In the genomic region with DNA sequence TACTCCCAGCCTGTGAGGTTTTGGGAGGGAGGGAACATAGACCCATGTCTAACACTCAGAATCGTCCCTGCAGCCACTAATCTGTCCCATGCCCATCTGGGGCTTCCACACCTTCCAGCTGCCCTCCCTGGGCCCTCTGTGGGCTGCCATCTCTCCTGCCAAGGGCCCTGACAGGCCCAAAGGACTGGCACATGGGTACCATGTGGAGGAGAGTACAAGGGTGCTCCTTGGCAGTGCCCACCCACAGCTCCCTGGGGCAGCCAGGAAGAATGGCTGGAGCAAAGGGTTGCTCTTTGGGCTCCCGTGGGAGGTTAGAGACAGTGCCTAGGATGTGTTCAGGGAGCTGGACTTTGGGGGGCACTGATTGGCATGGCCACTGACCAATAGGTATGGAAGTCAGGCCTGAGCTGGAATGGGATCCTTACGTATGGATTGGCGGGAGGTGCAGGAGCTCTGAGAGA, we compare ENCODE assay signal across 12 cellular contexts. TPM values are rescaled to one million over a fixed set of nuclear protein-coding genes. Genes with fewer than 3 reads are reported as not detected.
DNase-seq lines count a peak whose midpoint lies in the region; ATAC-seq, FAIRE-seq and TF ChIP-seq lines count a peak whose summit lies in the region.
"Had no signal": no experiment of that assay in that cellular context is flagged by ENCODE, and none has a peak within 500 bp of the region (broad histone marks: within the 10 kb centered on the region; RNA-seq: fewer than 3 reads in every experiment).

No MANE protein-coding gene starts in this region.

- no peaks in the 10 kb centered on the region for H3K36me3 ChIP-seq in sigmoid colon
- H3K36me3 ChIP-seq: HAP-1 had no signal

- no peak overlapping the region for H3K27ac ChIP-seq in sigmoid colon

- H3K4me1 Mint-ChIP-seq in activated B cell treated with CpG ODN at 0.5 μM for 24 hours, result peaks cover 60% of the 10 kb centered on the region

- 92 to 94% methylated on average over 4 of the region's 4 CpGs for WGBS in sigmoid colon, 2 donors

- H3K27me3 ChIP-seq in sigmoid colon, result no peaks in the 10 kb centered on the region

- no peak for TF ChIP-seq CTCF in activated B cell treated with CpG ODN at 0.5 μM for 24 hours (IDR thresholded peaks at IDR 0.05)
- no peak for TF ChIP-seq CTCF in sigmoid colon (IDR thresholded peaks at IDR 0.05)

- TF ChIP-seq EP300 in sigmoid colon (IDR thresholded peaks at IDR 0.05), result no peak

- POLR2A ChIA-PET in activated B cell treated with CpG ODN at 0.5 μM for 24 hours (lab: Charles Lee), result interaction anchor here (0.7 to 3.2 kb wide), 9 partner anchors 11 to 86 kb away, joined by 3 to 24 read pairs (median 4); partner anchors contain the start of gene CD82

- no peak overlapping the region for H3K4me3 ChIP-seq in sigmoid colon
- H3K4me3 ChIP-seq: HAP-1 had no signal

- CTCF ChIA-PET in activated B cell treated with CpG ODN at 0.5 μM for 24 hours (lab: Charles Lee), result interaction anchor here (0.9 to 16.7 kb wide), 11 partner anchors 10 to 517 kb away, joined by 3 to 398 read pairs (median 5); partner anchors contain the start of gene CD82

- ATAC-seq in activated B cell treated with CpG ODN at 0.5 μM for 24 hours (ENCODE audit: low read depth), result no peak
- no peak for ATAC-seq in GM21367 (IDR thresholded peaks at IDR 0.05; ENCODE audit: unreplicated experiment)
- ATAC-seq: stimulated activated naive CD8-positive, alpha-beta T cell treated with anti-CD3 and anti-CD28 coated beads, Interleukin-15, amount 100 ng/mL, for 72 hours had no signal

- peaks cover 58% of the 10 kb centered on the region for H3K36me3 Mint-ChIP-seq in activated B cell treated with CpG ODN at 0.5 μM for 24 hours (ENCODE audit: low read depth)

- in situ Hi-C loops in ACHN (cut with HindIII; ENCODE audit: low pct_ligation_motif_present, low pct_unique_long_range_greater_than_20kb, low sequenced_read_pairs), result no loop called here

- intact Hi-C loops in activated B cell treated with CpG ODN at 0.5 μM for 24 hours (cut with micrococcal nuclease) (loop anchor here (5.0 to 10.0 kb wide), 2 partner anchors 480 to 507 kb away; no protein-coding TSS in a partner anchor), head of caudate nucleus (cut with DNase I) (loop anchor here (5.0 to 10.0 kb wide), 3 partner anchors 105 to 483 kb away; partner anchors contain the start of gene TSPAN18), sigmoid colon (cut with DNase I) (no loop called here)

- H3K9me3 Mint-ChIP-seq in activated B cell treated with CpG ODN at 0.5 μM for 24 hours, result peaks cover 2% of the 10 kb centered on the region

- H3K4me1 ChIP-seq in sigmoid colon, result peaks cover 0 to 37% (median 29%) of the 10 kb centered on the region in 4 donors
- H3K4me1 ChIP-seq: HAP-1 had no signal

- TF ChIP-seq POLR2A in GM10847 (IDR thresholded peaks at IDR 0.05; ENCODE audit: extremely low read depth, insufficient read length) (peak; percentile 11), sigmoid colon (IDR thresholded peaks at IDR 0.05) (no peak), GM12891 (IDR thresholded peaks at IDR 0.05; ENCODE audit: low read depth, low read length) (no peak)

- DNase-seq in activated B cell treated with CpG ODN at 0.5 μM for 24 hours (no peak), head of caudate nucleus (peak in 33 of 42 donors; percentile 0 to 40 (median 6)), sigmoid colon (peak; percentile 58), ACHN (no peak), GM12891 (ENCODE audit: insufficient read length, low spot score) (no peak)
- DNase-seq: NCI-H1930; NCI-H82; stimulated activated CD4-positive, alpha-beta T cell treated with anti-CD3 and anti-CD28 coated beads, Interleukin-2, amount 100 ng/mL, for 48 hours had no signal

- FAIRE-seq in GM12891 (lab: Jason Lieb, UNC), result no peak

- H3K27ac Mint-ChIP-seq in activated B cell treated with CpG ODN at 0.5 μM for 24 hours, result peak overlapping the region; percentile 41

- H3K9me3 ChIP-seq in sigmoid colon, result no peaks in the 10 kb centered on the region
- H3K9me3 ChIP-seq: HAP-1 had no signal

- H3K4me3 Mint-ChIP-seq in activated B cell treated with CpG ODN at 0.5 μM for 24 hours, result no peak overlapping the region
- H3K4me3 Mint-ChIP-seq: stimulated activated naive CD8-positive, alpha-beta T cell treated with anti-CD3 and anti-CD28 coated beads, Interleukin-15, amount 100 ng/mL, for 72 hours had no signal

- H3K27me3 Mint-ChIP-seq in activated B cell treated with CpG ODN at 0.5 μM for 24 hours, result no peaks in the 10 kb centered on the region
- H3K27me3 Mint-ChIP-seq: stimulated activated naive CD8-positive, alpha-beta T cell treated with anti-CD3 and anti-CD28 coated beads, Interleukin-15, amount 100 ng/mL, for 72 hours had no signal

TF ChIP-seq in GM12891, 5 proteins besides CTCF, POLR2A, EP300 and RAD21:
- TF ChIP-seq SPI1 (IDR thresholded peaks at IDR 0.05; ENCODE audit: low read depth, low read length) (no peak), POU2F2 (IDR thresholded peaks at IDR 0.05; ENCODE audit: low read depth, low read length) (no peak), POLR2AphosphoS5 (IDR thresholded peaks at IDR 0.05; ENCODE audit: low read depth, low read length) (no peak), PAX5 (IDR thresholded peaks at IDR 0.05; ENCODE audit: insufficient read depth, low read length, severe bottlenecking) (no peak)

RNA-seq across cellular contexts. Expression of gene CD82, which starts 56.8 kb away (rescaled TPM):
- total RNA-seq in activated B cell treated with CpG ODN at 0.5 μM for 24 hours, result 728 and 770 TPM in 2 replicates
- 10 to 100 TPM in 3 of 4 donors, 1 to 10 TPM in 1; 8.7 to 23.3 (median 16.8) TPM for total RNA-seq in sigmoid colon
- 10 to 100 TPM in 1 of 3 donors, 1 to 10 TPM in 2; 4.2 to 67.4 (median 6.0) TPM for polyA plus RNA-seq in sigmoid colon
- 127 TPM for polyA plus RNA-seq in GM12891 (2012; ENCODE audit: low read depth, missing spikeins)

Comparison
In these comparisons a context has a peak if more than half of its experiments do, and no peak if none do; other contexts are left out.
1. DNase-seq: peak in head of caudate nucleus (33 of 42) and sigmoid colon (single experiment); none in activated B cell treated with CpG ODN at 0.5 μM for 24 hours (single experiment), ACHN (single experiment) and GM12891 (single experiment).
2. RNA of gene CD82, which starts 56.8 kb away (total RNA-seq): 728 to 770 TPM in activated B cell treated with CpG ODN at 0.5 μM for 24 hours; 8.7 to 23.3 TPM in sigmoid colon; every median in the first group is over 10 times any median in the second.